ENCODE assay signal across 20 cellular contexts in genomic region chr20:48411265-48411664, GRCh38.
A peak's percentile ranks its signal among the peaks of the same experiment; 100 is the strongest.
DNase-seq lines count a peak whose midpoint lies in the region; ATAC-seq, FAIRE-seq and TF ChIP-seq lines count a peak whose summit lies in the region.
"Had no signal": no experiment of that assay in that cellular context is flagged by ENCODE, and none has a peak within 500 bp of the region (broad histone marks: within the 10 kb centered on the region; RNA-seq: fewer than 3 reads in every experiment).

No MANE protein-coding gene starts in this region.

- H4K20me1 ChIP-seq in K562 (replicated peaks; ENCODE audit: control insufficient read depth, insufficient read depth, low read length) = no peaks in the 10 kb centered on the region

- intact Hi-C loops in K562 (cut with micrococcal nuclease) = no loop called here
- intact Hi-C loops in left ventricle myocardium superior (cut with micrococcal nuclease) = no loop called here
- intact Hi-C loops in sciatic nerve (cut with DNase I) = no loop called here

- no TSS peak for BruUV-seq in K562 (replicated peaks; lab: Mats Ljungman, UMichigan)

- H3K4me1 ChIP-seq in K562 (replicated peaks in 1 of 2; ENCODE audit: control insufficient read depth in 2 of 2, insufficient read depth in 2 of 2, low read length in 2 of 2) (no peaks in the 10 kb centered on the region), HAP-1 (peaks cover 15% of the 10 kb centered on the region)

- TF ChIP-seq RAD21 in K562 (CRISPR knock-in tag; conservative IDR thresholded peaks at IDR 0.05 in 1 of 2, IDR thresholded peaks at IDR 0.05 in 1 of 2) = no peak

- no peak overlapping the region for H3K27ac ChIP-seq in K562 (ENCODE audit: extremely low read depth, low read depth, low read length)
- H3K27ac ChIP-seq: GM23248 had no signal

- H3K79me2 ChIP-seq in K562 (ENCODE audit: control insufficient read depth, insufficient read depth, low read length) = no peaks in the 10 kb centered on the region

- DNase-seq in NCI-H82 (lab: John Stamatoyannopoulos, UW) (peak; percentile 38), NCI-H82 treated with DMSO at 0.1 percent for 48 hours (lab: John Stamatoyannopoulos, UW; ENCODE audit: unreplicated experiment) (no peak), K562 (ENCODE audit: extremely low read depth in 1 of 4, low spot score in 3 of 4) (no peak), left ventricle myocardium superior (no peak), sciatic nerve (ENCODE audit: low spot score) (no peak), NCI-H748 treated with DMSO at 0.1 percent for 48 hours (lab: John Stamatoyannopoulos, UW) (no peak), HAP-1 (ENCODE audit: low spot score in 2 of 2) (no peak)
- DNase-seq: BE2C; CD4-positive, CD25-positive, alpha-beta regulatory T cell; DMS53; EL; GM23248; HCEC 1CT; NCI-H1092 treated with DMSO at 0.1 percent for 48 hours; NCI-H146; NCI-H510A; PC-3; RPMI8226 had no signal

- no peak overlapping the region for H3K4me2 ChIP-seq in K562 (ENCODE audit: insufficient read depth, low read length)

- no peak for TF ChIP-seq CTCF in K562 (IDR thresholded peaks at IDR 0.05 in 2 of 3, conservative IDR thresholded peaks at IDR 0.05 in 1 of 3; ENCODE audit: insufficient read depth in 2 of 3, low read depth in 1 of 3, low read length in 3 of 3)

- POLR2A ChIA-PET in K562 (lab: Yijun Ruan, JAX) = no interaction called here

- H2AFZ ChIP-seq in K562 (ENCODE audit: low read depth, low read length) = no peak overlapping the region
- H2AFZ ChIP-seq: GM23248 had no signal

- no peak overlapping the region for H3K9ac ChIP-seq in K562 (ENCODE audit: insufficient read depth in 1 of 2, low read depth in 2 of 2, low read length in 2 of 2)
- H3K9ac ChIP-seq: GM23248 had no signal

- H3K9me3 ChIP-seq in K562 (replicated peaks; ENCODE audit: control insufficient read depth, insufficient read depth, low read depth, low read length) (no peaks in the 10 kb centered on the region), HAP-1 (no peaks in the 10 kb centered on the region)
- H3K9me3 ChIP-seq: BE2C had no signal

- H3K9me1 ChIP-seq in K562 (ENCODE audit: control insufficient read depth, insufficient read depth, low read length) = no peaks in the 10 kb centered on the region

- H3K27me3 ChIP-seq in K562 (ENCODE audit: control insufficient read depth in 2 of 2, insufficient read depth in 2 of 2, low read length in 2 of 2) = peaks cover 2 to 5% of the 10 kb centered on the region in 2 experiments; a peak in 1 of 5 replicates
- no peaks in the 10 kb centered on the region for H3K27me3 ChIP-seq in HAP-1 (ENCODE audit: low read depth)
- H3K27me3 ChIP-seq: BE2C had no signal

- in situ Hi-C loops in K562 (cut with MboI) (no loop called here), HAP-1 (cut with MboI; ENCODE audit: low sequenced_read_pairs) (no loop called here)

- ATAC-seq in K562 = no peak
- peak; percentile 82 for ATAC-seq in left ventricle myocardium superior
- ATAC-seq in sciatic nerve = peak; percentile 70
- no peak for ATAC-seq in HG03520 (IDR thresholded peaks at IDR 0.05; ENCODE audit: unreplicated experiment)
- ATAC-seq: GM12878, PC-3 had no signal

- WGBS in K562 (ENCODE audit: insufficient coverage, low coverage, missing lambda C conversion rate) = 3% methylated on average over 2 of the region's 2 CpGs

- no peak overlapping the region for H3K4me3 ChIP-seq in K562
- H3K4me3 ChIP-seq in HAP-1 = no peak overlapping the region
- H3K4me3 ChIP-seq: GM12878, GM23248 had no signal

- TF ChIP-seq EP300 in K562 (IDR thresholded peaks at IDR 0.05; ENCODE audit: low read length) = no peak

- FAIRE-seq in K562 (lab: Jason Lieb, UNC) = no peak
- FAIRE-seq: GM12878 had no signal

- CTCF ChIA-PET in K562 (lab: Yijun Ruan, JAX; ENCODE audit: low intra/inter-chr PET ratio) = no interaction called here

- H3K36me3 ChIP-seq in K562 (ENCODE audit: control insufficient read depth, insufficient read depth, low read length) (no peaks in the 10 kb centered on the region), HAP-1 (replicated peaks) (no peaks in the 10 kb centered on the region)
- H3K36me3 ChIP-seq: BE2C had no signal

- TF ChIP-seq POLR2A in K562 (conservative IDR thresholded peaks at IDR 0.05) = no peak

TF ChIP-seq in K562, 482 proteins besides CTCF, POLR2A, EP300 and RAD21:
- no peak for TF ChIP-seq HMGXB4 (CRISPR knock-in tag; IDR thresholded peaks at IDR 0.05)
- no peak for TF ChIP-seq CEBPB (tag; IDR thresholded peaks at IDR 0.05)
- TF ChIP-seq ZNF134 (CRISPR knock-in tag; conservative IDR thresholded peaks at IDR 0.05) = peak; percentile 66; the same call in 1 of the 2 replicates

Comparison
In these comparisons a context has a peak if more than half of its experiments do, and no peak if none do; other contexts are left out.
1. ATAC-seq: peak in left ventricle myocardium superior (single experiment) and sciatic nerve (single experiment); none in K562 (single experiment) and HG03520 (single experiment).